Comparison of ENCODE assay signal across 8 cellular contexts in the genomic region with DNA sequence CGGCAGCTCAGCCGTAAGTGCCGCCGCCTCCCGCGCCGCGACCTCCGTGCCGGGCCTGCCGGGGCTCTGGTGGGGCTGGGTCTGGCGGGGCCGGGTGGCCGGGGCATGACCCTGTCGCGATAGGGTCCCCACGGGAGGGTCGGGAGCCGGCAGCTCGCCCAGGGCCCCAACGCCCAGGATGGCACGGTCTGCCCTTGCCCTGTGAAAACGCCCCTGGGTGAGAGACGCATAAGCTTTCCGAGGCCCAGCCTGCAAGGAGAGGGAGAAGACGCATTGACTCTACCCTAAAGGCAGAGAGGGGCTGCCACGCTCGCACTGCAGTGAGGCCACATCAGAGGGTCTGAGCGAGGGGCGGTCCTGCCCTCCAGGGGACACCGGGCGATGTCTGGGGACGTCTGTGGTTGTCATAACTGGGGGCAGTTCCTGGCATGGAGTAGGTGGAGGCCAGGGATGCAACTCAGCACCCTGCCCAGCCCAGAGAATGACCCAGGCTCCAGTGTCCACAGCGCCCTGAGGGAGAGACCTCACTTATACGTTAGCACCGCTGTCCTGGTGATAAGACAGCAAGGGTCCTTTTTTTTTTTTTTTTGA. TPM values are rescaled to one million over a fixed set of nuclear protein-coding genes. Genes with fewer than 3 reads are reported as not detected.
DNase-seq lines count a peak whose midpoint lies in the region; ATAC-seq and TF ChIP-seq lines count a peak whose summit lies in the region.

No MANE protein-coding gene starts in this region.

- peak; percentile 15 for DNase-seq in stimulated activated CD4-positive, alpha-beta T cell treated with anti-CD3 and anti-CD28 coated beads, Interleukin-12 subunit alpha, Interleukin-12 subunit beta, amount 100 ng/mL, for 4 hours
- DNase-seq in stimulated activated CD4-positive, alpha-beta T cell treated with anti-CD3 and anti-CD28 coated beads, Interleukin-4, amount 100 ng/mL, for 4 hours, result no peak
- DNase-seq in KBM-7, result peak; percentile 19
- no peak for DNase-seq in astrocyte of the cerebellum (ENCODE audit: low read depth)
- peak; percentile 12 for DNase-seq in kidney tubule cell (ENCODE audit: low spot score)
- no peak for DNase-seq in stimulated activated naive CD8-positive, alpha-beta T cell treated with anti-CD3 and anti-CD28 coated beads, Interleukin-15, amount 100 ng/mL, for 72 hours
- DNase-seq in cerebellum (ENCODE audit: low spot score), result no peak

- H3K27me3 Mint-ChIP-seq in stimulated activated naive CD8-positive, alpha-beta T cell treated with anti-CD3 and anti-CD28 coated beads, Interleukin-15, amount 100 ng/mL, for 72 hours, result no peaks in the 10 kb centered on the region

- peaks cover 16% of the 10 kb centered on the region for H3K4me1 Mint-ChIP-seq in stimulated activated naive CD8-positive, alpha-beta T cell treated with anti-CD3 and anti-CD28 coated beads, Interleukin-15, amount 100 ng/mL, for 72 hours

- no peak overlapping the region for H3K27ac Mint-ChIP-seq in stimulated activated naive CD8-positive, alpha-beta T cell treated with anti-CD3 and anti-CD28 coated beads, Interleukin-15, amount 100 ng/mL, for 72 hours

- no peaks in the 10 kb centered on the region for H3K9me3 Mint-ChIP-seq in stimulated activated naive CD8-positive, alpha-beta T cell treated with anti-CD3 and anti-CD28 coated beads, Interleukin-15, amount 100 ng/mL, for 72 hours

- in situ Hi-C loops in KBM-7 (cut with MboI; ENCODE audit: low pct_unique_long_range_greater_than_20kb, low sequenced_read_pairs), result no loop called here
- in situ Hi-C loops in astrocyte of the cerebellum (cut with HindIII; ENCODE audit: low sequenced_read_pairs), result no loop called here

- H3K4me3 ChIP-seq in astrocyte of the cerebellum (ENCODE audit: low read depth, low read length), result peak overlapping the region; percentile 75

- no peak for TF ChIP-seq CTCF in astrocyte of the cerebellum (IDR thresholded peaks at IDR 0.05; ENCODE audit: low read depth, low read length, missing control alignments)

- peak; percentile 50 for ATAC-seq in stimulated activated naive CD8-positive, alpha-beta T cell treated with anti-CD3 and anti-CD28 coated beads, Interleukin-15, amount 100 ng/mL, for 72 hours
- no peak for ATAC-seq in GM21786 (IDR thresholded peaks at IDR 0.05; ENCODE audit: unreplicated experiment)

- H3K4me3 Mint-ChIP-seq in stimulated activated naive CD8-positive, alpha-beta T cell treated with anti-CD3 and anti-CD28 coated beads, Interleukin-15, amount 100 ng/mL, for 72 hours, result peak overlapping the region; percentile 91 to 96

RNA-seq across cellular contexts. Expression of a gene that starts 0.5 kb away (rescaled TPM):
- 9.3 TPM for total RNA-seq in cerebellum

RNA-seq across cellular contexts. Expression of a gene that starts 21.1 kb away (rescaled TPM):
- 15.5 TPM for total RNA-seq in cerebellum

RNA-seq across cellular contexts. Expression of a gene that starts 34.9 kb away (rescaled TPM):
- total RNA-seq in cerebellum, result 29.7 TPM

RNA-seq across cellular contexts. Expression of a gene that starts 37.1 kb away (rescaled TPM):
- 31.6 TPM for total RNA-seq in cerebellum

RNA-seq across cellular contexts. Expression of a gene that starts 46.9 kb away (rescaled TPM):
- total RNA-seq in cerebellum, result 0.18 TPM

Comparison
In these comparisons a context has a peak if more than half of its experiments do, and no peak if none do; other contexts are left out.
1. DNase-seq: peak in stimulated activated CD4-positive, alpha-beta T cell treated with anti-CD3 and anti-CD28 coated beads, Interleukin-12 subunit alpha, Interleukin-12 subunit beta, amount 100 ng/mL, for 4 hours (single experiment), KBM-7 (single experiment) and kidney tubule cell (single experiment); none in stimulated activated CD4-positive, alpha-beta T cell treated with anti-CD3 and anti-CD28 coated beads, Interleukin-4, amount 100 ng/mL, for 4 hours (0 of 2), astrocyte of the cerebellum (single experiment), stimulated activated naive CD8-positive, alpha-beta T cell treated with anti-CD3 and anti-CD28 coated beads, Interleukin-15, amount 100 ng/mL, for 72 hours (0 of 2) and cerebellum (single experiment).